In the genomic region with DNA sequence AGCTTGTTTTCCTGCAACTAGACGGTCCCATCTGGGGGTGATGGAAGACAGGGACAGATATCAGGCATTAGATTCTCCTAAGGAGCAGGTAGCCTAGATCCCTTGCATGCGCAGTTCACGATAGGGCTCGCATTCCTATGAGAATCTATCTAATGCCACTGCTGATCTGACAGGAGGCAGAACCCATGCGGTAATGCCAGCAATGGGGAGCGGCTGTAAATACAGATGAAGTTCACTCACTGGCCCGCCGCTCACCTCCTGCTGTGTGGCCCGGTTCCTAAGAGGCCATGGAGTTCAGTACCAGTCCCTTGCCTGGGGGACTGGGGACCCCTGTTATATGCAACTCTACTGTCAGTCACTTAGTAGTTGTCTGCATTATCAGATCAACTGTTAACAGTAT, we compare ENCODE assay signal across 8 cellular contexts.
"Had no signal": no experiment of that assay in that cellular context is flagged by ENCODE, and none has a peak within 500 bp of the region (broad histone marks: within the 10 kb centered on the region; RNA-seq: fewer than 3 reads in every experiment).

No MANE protein-coding gene starts in this region.

- H3K4me3 Mint-ChIP-seq: IgD-negative memory B cell had no signal

- H3K4me3 ChIP-seq: K562 had no signal

- H3K27ac Mint-ChIP-seq: IgD-negative memory B cell had no signal

- H3K27me3 Mint-ChIP-seq: IgD-negative memory B cell had no signal

- H3K4me2 ChIP-seq: KMS-11 had no signal

- ATAC-seq: HepG2, K562 had no signal

- H3K9ac ChIP-seq: KMS-11 had no signal

- H3K4me1 Mint-ChIP-seq: IgD-negative memory B cell had no signal

- DNase-seq: IMR-90, KBM-7, KG1 had no signal

- H3K9me3 Mint-ChIP-seq: IgD-negative memory B cell had no signal

- H3K27ac ChIP-seq: HL-60, KMS-11 had no signal
